Comparison of ENCODE assay signal across 1 cellular context in genomic region chr4:74033721-74034120, GRCh38.
TF ChIP-seq lines count a peak whose summit lies in the region.

No MANE protein-coding gene starts in this region.

TF ChIP-seq in IMR-90, 13 proteins besides CTCF, POLR2A, EP300 and RAD21:
- no peak for TF ChIP-seq CHD1 (IDR thresholded peaks at IDR 0.05; ENCODE audit: low read depth, low read length)
- TF ChIP-seq USF2 (IDR thresholded peaks at IDR 0.05; ENCODE audit: low read depth, low read length), result no peak
- TF ChIP-seq MAFK (IDR thresholded peaks at IDR 0.05; ENCODE audit: low read depth, low read length), result no peak
- no peak for TF ChIP-seq BHLHE40 (IDR thresholded peaks at IDR 0.05; ENCODE audit: low read depth, low read length)
- TF ChIP-seq SMC3 (IDR thresholded peaks at IDR 0.05; ENCODE audit: low read depth, low read length), result no peak
- no peak for TF ChIP-seq CEBPB (IDR thresholded peaks at IDR 0.05; ENCODE audit: low read depth, low read length)
- no peak for TF ChIP-seq RFX5 (IDR thresholded peaks at IDR 0.05; ENCODE audit: low read depth, low read length)
- TF ChIP-seq RCOR1 (IDR thresholded peaks at IDR 0.05; ENCODE audit: insufficient replicate concordance, low read length), result no peak
- TF ChIP-seq MAZ (IDR thresholded peaks at IDR 0.05; ENCODE audit: borderline replicate concordance, low read depth, low read length), result no peak
- no peak for TF ChIP-seq MXI1 (IDR thresholded peaks at IDR 0.05; ENCODE audit: borderline replicate concordance, low read depth, low read length)
- no peak for TF ChIP-seq ELK1 (IDR thresholded peaks at IDR 0.05; ENCODE audit: borderline replicate concordance, low read depth, low read length)
- TF ChIP-seq FOS (IDR thresholded peaks at IDR 0.05; ENCODE audit: low read depth, low read length), result no peak
- no peak for TF ChIP-seq NFE2L2 (IDR thresholded peaks at IDR 0.05; ENCODE audit: low read depth, low read length)
